17 cellular contexts compared by ENCODE assay signal in the genomic region with DNA sequence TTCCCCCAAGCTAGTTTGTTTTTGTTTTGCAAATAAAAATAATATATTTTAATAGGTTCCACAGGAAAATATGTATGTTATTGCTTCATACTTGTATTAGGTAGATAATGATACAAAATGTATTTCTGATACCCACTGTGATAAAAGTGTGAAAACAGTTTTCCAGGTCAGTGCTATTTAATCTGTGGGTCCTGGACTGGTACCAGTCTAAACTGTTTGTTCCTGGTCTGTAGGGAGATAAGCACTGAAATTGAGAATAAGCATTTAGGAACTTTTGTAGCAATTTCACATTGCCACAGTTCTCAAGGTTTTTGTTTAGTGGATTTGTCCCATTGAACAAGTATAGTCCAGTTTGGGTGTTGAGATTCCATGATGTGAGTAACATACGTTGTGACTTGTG.
A peak's percentile ranks its signal among the peaks of the same experiment; 100 is the strongest.
DNase-seq lines count a peak whose midpoint lies in the region; ATAC-seq and TF ChIP-seq lines count a peak whose summit lies in the region.
"Had no signal": no experiment of that assay in that cellular context is flagged by ENCODE, and none has a peak within 500 bp of the region (broad histone marks: within the 10 kb centered on the region; RNA-seq: fewer than 3 reads in every experiment).

No MANE protein-coding gene starts in this region.

- no peak overlapping the region for H3K27ac Mint-ChIP-seq in CD8-positive, alpha-beta T cell
- H3K27ac Mint-ChIP-seq: CD4-positive, CD25-positive, alpha-beta regulatory T cell had no signal

- no peaks in the 10 kb centered on the region; the same call in 1 of the 2 replicates for H3K36me3 ChIP-seq in ACC112 (ENCODE audit: insufficient read depth, low read length)
- H3K36me3 ChIP-seq in skeletal muscle satellite cell (ENCODE audit: insufficient read depth, low read length): no peaks in the 10 kb centered on the region
- no peaks in the 10 kb centered on the region for H3K36me3 ChIP-seq in CD8-positive, alpha-beta T cell (ENCODE audit: insufficient read depth, low read length)
- H3K36me3 ChIP-seq: MG63 had no signal

- peaks cover 65% of the 10 kb centered on the region for H3K79me2 ChIP-seq in ACC112 (ENCODE audit: control insufficient read depth, insufficient read depth, low read length, unreplicated experiment)

- H3K4me1 ChIP-seq in ACC112 (ENCODE audit: control insufficient read depth, insufficient read depth, low read length, unreplicated experiment) (peaks cover 54% of the 10 kb centered on the region), skeletal muscle satellite cell (ENCODE audit: control insufficient read depth, insufficient read depth, low read length) (peaks cover 55% of the 10 kb centered on the region)
- no peaks in the 10 kb centered on the region for H3K4me1 ChIP-seq in CD8-positive, alpha-beta T cell (ENCODE audit: insufficient read depth, low read length)

- H3K9me3 Mint-ChIP-seq in CD8-positive, alpha-beta T cell: no peaks in the 10 kb centered on the region
- H3K9me3 Mint-ChIP-seq: CD4-positive, CD25-positive, alpha-beta regulatory T cell had no signal

- POLR2A ChIA-PET in CD8-positive, alpha-beta T cell (lab: Charles Lee): no interaction called here

- CTCF ChIA-PET in CD8-positive, alpha-beta T cell (lab: Charles Lee): interaction anchor here (0.7 to 1.0 kb wide), 3 partner anchors 11 to 155 kb away, joined by 3 read pairs; no protein-coding TSS in a partner anchor

- peak overlapping the region; percentile 20 for H3K4me2 ChIP-seq in skeletal muscle satellite cell (ENCODE audit: low read length)

- no peaks in the 10 kb centered on the region for H3K36me3 Mint-ChIP-seq in CD8-positive, alpha-beta T cell
- H3K36me3 Mint-ChIP-seq: CD4-positive, CD25-positive, alpha-beta regulatory T cell had no signal

- no peak overlapping the region for H3K4me3 ChIP-seq in ACC112 (ENCODE audit: low read depth, low read length)
- H3K4me3 ChIP-seq in skeletal muscle satellite cell (ENCODE audit: low read length): no peak overlapping the region
- H3K4me3 ChIP-seq in CD8-positive, alpha-beta T cell (ENCODE audit: low read depth, low read length): no peak overlapping the region
- H3K4me3 ChIP-seq: MG63 had no signal

- intact Hi-C loops in CD8-positive, alpha-beta T cell (cut with DNase I, micrococcal nuclease): no loop called here

- H2AFZ ChIP-seq in ACC112 (ENCODE audit: low read length, unreplicated experiment): no peak overlapping the region

- DNase-seq in NCI-H69 (lab: John Stamatoyannopoulos, UW) (peak; percentile 3), left lobe of liver (ENCODE audit: low spot score) (no peak), NCI-H2107 treated with DMSO at 0.1 percent for 48 hours (lab: John Stamatoyannopoulos, UW; ENCODE audit: unreplicated experiment) (no peak), DMS79 (lab: John Stamatoyannopoulos, UW) (no peak)
- no peak for DNase-seq in CD8-positive, alpha-beta T cell
- DNase-seq: ACHN; CD4-positive, CD25-positive, alpha-beta regulatory T cell; DMS79 treated with DMSO at 0.1 percent for 48 hours; KG1; MG63; NCI-H1092 treated with DMSO at 0.1 percent for 48 hours; NCI-H1694 treated with DMSO at 0.1 percent for 48 hours; NCI-H510A; SHP77 treated with DMSO at 0.1 percent for 48 hours had no signal

- H3K9ac ChIP-seq in skeletal muscle satellite cell (ENCODE audit: low read depth, low read length): no peak overlapping the region

- H3K27ac ChIP-seq in ACC112 (ENCODE audit: low read depth, low read length): peak overlapping the region; percentile 90
- H3K27ac ChIP-seq in CD8-positive, alpha-beta T cell (ENCODE audit: low read depth, low read length): no peak overlapping the region

- ATAC-seq in left lobe of liver: peak; percentile 55
- ATAC-seq in CD8-positive, alpha-beta T cell: no peak
- ATAC-seq: Panc1 had no signal

- no peaks in the 10 kb centered on the region for H3K9me3 ChIP-seq in skeletal muscle satellite cell (replicated peaks; ENCODE audit: low read length)
- no peaks in the 10 kb centered on the region for H3K9me3 ChIP-seq in CD8-positive, alpha-beta T cell (ENCODE audit: low read length)
- H3K9me3 ChIP-seq: MG63 had no signal

- no peak for TF ChIP-seq CTCF in CD8-positive, alpha-beta T cell (IDR thresholded peaks at IDR 0.05)

- H3K4me1 Mint-ChIP-seq in CD8-positive, alpha-beta T cell (ENCODE audit: low read depth): no peaks in the 10 kb centered on the region

- H3K27me3 Mint-ChIP-seq in CD8-positive, alpha-beta T cell (ENCODE audit: low read depth): no peaks in the 10 kb centered on the region
- H3K27me3 Mint-ChIP-seq: CD4-positive, CD25-positive, alpha-beta regulatory T cell had no signal

- H3K27me3 ChIP-seq in ACC112 (ENCODE audit: insufficient read depth, low read length) (no peaks in the 10 kb centered on the region), skeletal muscle satellite cell (ENCODE audit: control insufficient read depth, insufficient read depth, low read length) (no peaks in the 10 kb centered on the region)
- no peaks in the 10 kb centered on the region for H3K27me3 ChIP-seq in CD8-positive, alpha-beta T cell (ENCODE audit: insufficient read depth, low read length)
- H3K27me3 ChIP-seq: MG63 had no signal

- H3K4me3 Mint-ChIP-seq in CD8-positive, alpha-beta T cell: no peak overlapping the region
- H3K4me3 Mint-ChIP-seq: CD4-positive, CD25-positive, alpha-beta regulatory T cell had no signal
